ENCODE assay signal across 23 cellular contexts in the genomic region with DNA sequence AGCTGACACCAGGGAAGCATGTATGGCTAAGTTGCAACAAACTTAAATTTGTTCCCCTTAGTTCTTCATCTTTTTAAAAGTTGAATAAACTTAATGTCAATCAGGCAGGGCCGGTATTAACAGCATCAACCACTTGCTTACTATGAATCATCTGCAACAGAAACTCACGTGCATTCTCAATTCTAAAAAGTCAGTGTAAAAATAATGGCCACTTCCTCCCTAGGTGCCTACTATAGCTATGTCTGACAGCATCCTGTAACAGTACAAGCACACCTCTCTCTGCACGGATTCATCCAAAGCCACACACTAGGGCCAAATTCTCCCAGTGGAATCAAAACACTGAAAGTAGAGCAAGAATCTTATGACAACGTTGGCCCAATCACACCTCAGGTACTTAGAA. TPM values are rescaled to one million over a fixed set of nuclear protein-coding genes. Genes with fewer than 3 reads are reported as not detected.
DNase-seq lines count a peak whose midpoint lies in the region; ATAC-seq, FAIRE-seq and TF ChIP-seq lines count a peak whose summit lies in the region.
"Had no signal": no experiment of that assay in that cellular context is flagged by ENCODE, and none has a peak within 500 bp of the region (broad histone marks: within the 10 kb centered on the region; RNA-seq: fewer than 3 reads in every experiment).

No MANE protein-coding gene starts in this region.

- DNase-seq in GM12891 (ENCODE audit: insufficient read length, low spot score) = no peak
- no peak for DNase-seq in DMS53 treated with DMSO at 0.1 percent for 48 hours (lab: John Stamatoyannopoulos, UW; ENCODE audit: unreplicated experiment)
- no peak for DNase-seq in testis
- no peak for DNase-seq in NCI-H774 (lab: John Stamatoyannopoulos, UW)
- no peak for DNase-seq in RCC 7860 (ENCODE audit: low spot score)
- DNase-seq: activated naive CD4-positive, alpha-beta T cell treated with anti-CD3 and anti-CD28 coated beads, Interleukin-2, amount 10 ng/mL, durations not matched to agents 7 days and 5 days; activated T-cell treated with anti-CD3 and anti-CD28 coated beads, Interleukin-2, amount 50 U/mL, for 1 hour; DMS153; glutamatergic neuron; H7; Kasumi-1; left colon; mesendoderm; naive thymus-derived CD8-positive, alpha-beta T cell; NCI-H1105 treated with DMSO at 0.1 percent for 48 hours; SJCRH30; stimulated activated CD4-positive, alpha-beta T cell treated with anti-CD3 and anti-CD28 coated beads, Interleukin-12 subunit alpha, Interleukin-12 subunit beta, amount 100 ng/mL, for 4 hours had no signal

- no peaks in the 10 kb centered on the region for H3K36me3 ChIP-seq in testis (ENCODE audit: low read depth, missing control alignments)
- H3K36me3 ChIP-seq: right atrium auricular region, SJCRH30 had no signal

- no peaks in the 10 kb centered on the region for H3K27me3 ChIP-seq in testis
- H3K27me3 ChIP-seq: right atrium auricular region, SJCRH30 had no signal

- TF ChIP-seq POLR2A in GM12891 (IDR thresholded peaks at IDR 0.05; ENCODE audit: low read depth, low read length) = no peak
- TF ChIP-seq POLR2A in testis (IDR thresholded peaks at IDR 0.05) = no peak

- 76 to 85% methylated on average over 4 of the region's 4 CpGs for WGBS in testis, 2 donors

- H3K9me3 ChIP-seq in testis = no peaks in the 10 kb centered on the region
- H3K9me3 ChIP-seq: right atrium auricular region, SJCRH30 had no signal

- FAIRE-seq in GM12891 (lab: Jason Lieb, UNC) (no peak), RCC 7860 (lab: Jason Lieb, UNC) (no peak)
- FAIRE-seq: colon, GM18507 had no signal

- intact Hi-C loops in testis (cut with DNase I; ENCODE audit: low total_unique reads) = no loop called here

- ATAC-seq in GM18907 (IDR thresholded peaks at IDR 0.05; ENCODE audit: unreplicated experiment) = peak; percentile 44
- ATAC-seq in GM21723 (IDR thresholded peaks at IDR 0.05; ENCODE audit: unreplicated experiment) = peak; percentile 78
- ATAC-seq in HG03521 (IDR thresholded peaks at IDR 0.05; ENCODE audit: unreplicated experiment) = peak; percentile 40
- ATAC-seq: left colon; naive thymus-derived CD8-positive, alpha-beta T cell had no signal

- no peak overlapping the region for H3K27ac ChIP-seq in testis
- H3K27ac ChIP-seq: right atrium auricular region, SJCRH30 had no signal

- H3K4me1 ChIP-seq in testis = no peaks in the 10 kb centered on the region
- H3K4me1 ChIP-seq: right atrium auricular region, SJCRH30 had no signal

- no peak overlapping the region for H3K4me3 ChIP-seq in testis
- H3K4me3 ChIP-seq: right atrium auricular region, SJCRH30 had no signal

- TF ChIP-seq CTCF in testis (IDR thresholded peaks at IDR 0.05) = no peak

TF ChIP-seq in GM12891, 5 proteins besides CTCF, POLR2A, EP300 and RAD21:
- TF ChIP-seq SPI1 (IDR thresholded peaks at IDR 0.05; ENCODE audit: low read depth, low read length) (peak; percentile 78), TAF1 (IDR thresholded peaks at IDR 0.05; ENCODE audit: low read depth, low read length) (no peak)

RNA-seq across cellular contexts. Expression of gene PPP1R36, which starts 48.6 kb away (rescaled TPM):
- polyA plus RNA-seq in GM12891 (2012; ENCODE audit: low read depth, missing spikeins) = 0.12 TPM
- 10 to 100 TPM; 22.4 to 38.5 TPM for total RNA-seq in testis
- 108 TPM for polyA plus RNA-seq in testis (ENCODE audit: insufficient read depth, low read depth, low replicate concordance)
- total RNA-seq: naive thymus-derived CD8-positive, alpha-beta T cell had no signal
- polyA plus RNA-seq: naive thymus-derived CD8-positive, alpha-beta T cell had no signal

RNA-seq across cellular contexts. Expression of gene HSPA2, which starts 57.9 kb away (rescaled TPM):
- 0.27 TPM for polyA plus RNA-seq in GM12891 (2012; ENCODE audit: low read depth, missing spikeins)
- 100 to 1,000 TPM; 134 to 160 TPM for total RNA-seq in testis
- polyA plus RNA-seq in testis (ENCODE audit: insufficient read depth, low read depth, low replicate concordance) = 389 TPM
